24 cellular contexts compared by ENCODE assay signal in the genomic region with DNA sequence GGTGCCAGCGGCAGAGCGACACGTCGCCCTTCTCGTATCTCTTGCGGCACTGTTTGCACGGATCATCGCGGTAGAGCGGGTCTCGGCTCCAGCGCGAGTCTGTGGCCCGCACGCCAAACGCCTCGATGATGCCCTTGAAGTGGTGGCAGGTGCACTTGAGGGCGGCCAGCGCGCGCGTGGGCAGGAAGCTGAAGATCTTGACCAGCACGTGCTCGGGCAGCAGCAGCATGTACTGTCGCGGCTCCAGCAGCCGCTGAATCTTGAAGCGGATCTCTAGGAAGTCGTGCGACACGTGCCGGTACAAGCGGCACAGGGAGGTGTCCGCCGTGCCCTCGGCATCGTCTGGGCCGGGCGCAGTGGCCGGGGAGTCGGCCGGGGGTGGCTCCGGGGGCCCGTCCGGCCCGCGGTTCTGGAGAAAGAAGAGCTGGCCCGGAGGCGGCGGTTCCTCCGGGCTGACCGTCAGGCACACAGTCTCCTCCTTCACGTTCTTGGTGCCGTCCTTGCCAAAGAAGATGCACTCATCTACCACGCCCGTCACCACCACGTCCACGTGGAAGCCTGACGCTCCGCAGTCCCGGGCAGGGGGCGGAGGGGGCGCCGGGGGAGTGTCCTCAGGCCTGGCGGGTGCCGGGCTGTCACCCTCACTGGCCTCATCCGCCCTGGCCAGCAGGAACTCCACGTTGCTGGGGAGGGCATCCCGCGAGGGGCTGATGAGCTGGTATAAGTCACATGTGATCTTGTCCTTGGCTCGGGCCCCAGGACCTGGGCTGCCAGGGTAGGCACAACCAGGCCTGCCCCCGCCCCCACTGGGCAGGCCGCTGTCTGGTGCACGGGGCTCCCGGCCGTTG. TPM values are rescaled to one million over a fixed set of nuclear protein-coding genes. Genes with fewer than 3 reads are reported as not detected.
"Had no signal": no experiment of that assay in that cellular context is flagged by ENCODE, and none has a peak within 500 bp of the region (broad histone marks: within the 10 kb centered on the region; RNA-seq: fewer than 3 reads in every experiment).

No MANE protein-coding gene starts in this region.

- H3K9me3 ChIP-seq: upper lobe of left lung had no signal

- H3K4me3 ChIP-seq: upper lobe of left lung had no signal

- H3K27ac ChIP-seq: foreskin keratinocyte, upper lobe of left lung had no signal

- FAIRE-seq: bronchial epithelial cell, endometrium had no signal

- H3K27me3 ChIP-seq: foreskin keratinocyte, upper lobe of left lung had no signal

- ATAC-seq: foreskin keratinocyte had no signal

- DNase-seq: activated B cell treated with CpG ODN at 0.5 μM for 24 hours; activated CD4-positive, alpha-beta T cell treated with anti-CD3 and anti-CD28 coated beads for 4 hours; activated CD4-positive, alpha-beta T cell treated with anti-CD3 and anti-CD28 coated beads, Interleukin-2, amount 50 U/mL, for 48 hours; activated naive CD4-positive, alpha-beta T cell treated with Interleukin-2 at 50 U/mL for 16 hours; activated naive CD8-positive, alpha-beta T cell treated with anti-CD3 and anti-CD28 coated beads, Interleukin-2, amount 10 ng/mL, durations not matched to agents 7 days and 5 days; activated T-cell treated with anti-CD3 and anti-CD28 coated beads, Interleukin-2, amount 50 U/mL, for 48 hours; amygdala; cortex of kidney; erythroblast; foreskin keratinocyte; kidney glomerular epithelial cell; nucleus accumbens; stimulated activated CD4-positive, alpha-beta T cell treated with anti-CD3 and anti-CD28 coated beads, Interleukin-4, amount 100 ng/mL, for 1 hour; stimulated activated naive CD4-positive, alpha-beta T cell treated with Interleukin-2 at 50 U/mL for 16 hours; T1000 had no signal

RNA-seq across cellular contexts. Expression of a gene that starts 21.2 kb away (rescaled TPM):
- total RNA-seq: activated B cell treated with CpG ODN at 0.5 μM for 24 hours; activated naive CD8-positive, alpha-beta T cell treated with anti-CD3 and anti-CD28 coated beads, Interleukin-2, amount 10 ng/mL, durations not matched to agents 7 days and 5 days; bronchial epithelial cell; cerebellum; foreskin keratinocyte; glomerular endothelial cell; liver; mononuclear cell; myocyte; subcutaneous adipose tissue; upper lobe of left lung had no signal
- polyA plus RNA-seq: foreskin keratinocyte, liver had no signal

RNA-seq across cellular contexts. Expression of a gene that starts 44.1 kb away (rescaled TPM):
- total RNA-seq: cerebellum had no signal
